Comparison of ENCODE assay signal across 14 cellular contexts in the genomic region with DNA sequence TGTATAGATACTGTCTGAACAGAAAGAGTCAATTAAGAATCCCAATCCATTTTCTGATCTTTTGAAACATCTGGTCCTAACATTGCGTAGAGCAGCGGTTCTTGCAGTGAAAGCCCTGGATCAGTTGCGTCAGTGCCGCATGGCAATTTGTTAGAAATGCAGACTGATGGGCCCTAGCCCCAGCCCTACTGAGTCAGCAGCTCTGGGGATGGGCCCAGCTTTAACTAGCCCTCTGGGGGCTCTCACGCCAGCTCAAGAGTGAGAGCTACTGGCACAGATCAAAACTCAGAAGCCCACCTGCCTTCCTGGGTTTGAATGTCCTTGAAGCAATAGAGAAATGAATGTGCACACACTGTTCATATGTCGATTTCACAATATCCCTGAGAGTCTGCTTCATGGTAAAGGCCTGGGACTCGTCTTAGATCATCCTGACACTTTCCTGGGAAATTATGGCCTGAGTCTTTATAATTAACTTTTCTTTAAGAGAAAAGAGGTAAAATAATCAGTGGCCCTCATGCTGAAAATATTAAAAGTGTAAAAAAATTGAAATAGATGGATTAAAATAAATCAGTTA.
"Had no signal": no experiment of that assay in that cellular context is flagged by ENCODE, and none has a peak within 500 bp of the region (broad histone marks: within the 10 kb centered on the region; RNA-seq: fewer than 3 reads in every experiment).

No MANE protein-coding gene starts in this region.

- H3K4me1 ChIP-seq: foreskin keratinocyte, right atrium auricular region, suprapubic skin had no signal

- H3K4me1 Mint-ChIP-seq: endodermal cell, nephron had no signal

- H3K27ac Mint-ChIP-seq: activated naive CD4-positive, alpha-beta T cell treated with anti-CD3 and anti-CD28 coated beads for 36 hours; activated T-helper 17 cell treated with anti-CD3 and anti-CD28 coated beads, Interleukin-2, amount 50 U/mL, for 72 hours; endodermal cell; nephron; stimulated activated naive CD8-positive, alpha-beta T cell treated with anti-CD3 and anti-CD28 coated beads, Interleukin-15, Interleukin-2, amounts not matched to agents 100 ng/mL and 50 ng/mL, for 24 hours; T-helper 2 cell treated with Interferon-gamma antibody and Interleukin-4, amounts not matched to agents 5 μg/mL and 100 μg/mL, for 36 hours; type B pancreatic cell had no signal

- H3K4me3 ChIP-seq: dorsolateral prefrontal cortex, right atrium auricular region, suprapubic skin had no signal

- H3K36me3 ChIP-seq: right atrium auricular region, suprapubic skin had no signal

- H3K4me3 Mint-ChIP-seq: activated naive CD4-positive, alpha-beta T cell treated with anti-CD3 and anti-CD28 coated beads for 36 hours; activated T-helper 17 cell treated with anti-CD3 and anti-CD28 coated beads, Interleukin-2, amount 50 U/mL, for 72 hours; endodermal cell; nephron; stimulated activated naive CD8-positive, alpha-beta T cell treated with anti-CD3 and anti-CD28 coated beads, Interleukin-15, Interleukin-2, amounts not matched to agents 100 ng/mL and 50 ng/mL, for 24 hours; T-helper 2 cell treated with Interferon-gamma antibody and Interleukin-4, amounts not matched to agents 5 μg/mL and 100 μg/mL, for 36 hours; type B pancreatic cell had no signal

- ATAC-seq: activated T-helper 17 cell treated with anti-CD3 and anti-CD28 coated beads, Interleukin-2, amount 50 U/mL, for 72 hours; foreskin keratinocyte had no signal

- H3K36me3 Mint-ChIP-seq: type B pancreatic cell had no signal

- H3K9me3 Mint-ChIP-seq: activated naive CD4-positive, alpha-beta T cell treated with anti-CD3 and anti-CD28 coated beads for 36 hours had no signal

- H3K27me3 ChIP-seq: dorsolateral prefrontal cortex, foreskin keratinocyte, right atrium auricular region, suprapubic skin had no signal

- H3K27me3 Mint-ChIP-seq: type B pancreatic cell had no signal

- DNase-seq: activated naive CD4-positive, alpha-beta T cell treated with anti-CD3 and anti-CD28 coated beads for 36 hours; activated T-cell treated with anti-CD3 and anti-CD28 coated beads for 4 hours; dorsolateral prefrontal cortex; endodermal cell; foreskin keratinocyte; nucleus accumbens; posterior cingulate gyrus had no signal

- H3K9me3 ChIP-seq: suprapubic skin had no signal

- H3K27ac ChIP-seq: dorsolateral prefrontal cortex, foreskin keratinocyte, right atrium auricular region, suprapubic skin had no signal
